ENCODE assay signal across 2 cellular contexts in genomic region chr1:233019083-233019482, GRCh38.
TF ChIP-seq lines count a peak whose summit lies in the region.

No MANE protein-coding gene starts in this region.

TF ChIP-seq in GM23338, 12 proteins besides CTCF, POLR2A, EP300 and RAD21:
- TF ChIP-seq, protein P1, sequence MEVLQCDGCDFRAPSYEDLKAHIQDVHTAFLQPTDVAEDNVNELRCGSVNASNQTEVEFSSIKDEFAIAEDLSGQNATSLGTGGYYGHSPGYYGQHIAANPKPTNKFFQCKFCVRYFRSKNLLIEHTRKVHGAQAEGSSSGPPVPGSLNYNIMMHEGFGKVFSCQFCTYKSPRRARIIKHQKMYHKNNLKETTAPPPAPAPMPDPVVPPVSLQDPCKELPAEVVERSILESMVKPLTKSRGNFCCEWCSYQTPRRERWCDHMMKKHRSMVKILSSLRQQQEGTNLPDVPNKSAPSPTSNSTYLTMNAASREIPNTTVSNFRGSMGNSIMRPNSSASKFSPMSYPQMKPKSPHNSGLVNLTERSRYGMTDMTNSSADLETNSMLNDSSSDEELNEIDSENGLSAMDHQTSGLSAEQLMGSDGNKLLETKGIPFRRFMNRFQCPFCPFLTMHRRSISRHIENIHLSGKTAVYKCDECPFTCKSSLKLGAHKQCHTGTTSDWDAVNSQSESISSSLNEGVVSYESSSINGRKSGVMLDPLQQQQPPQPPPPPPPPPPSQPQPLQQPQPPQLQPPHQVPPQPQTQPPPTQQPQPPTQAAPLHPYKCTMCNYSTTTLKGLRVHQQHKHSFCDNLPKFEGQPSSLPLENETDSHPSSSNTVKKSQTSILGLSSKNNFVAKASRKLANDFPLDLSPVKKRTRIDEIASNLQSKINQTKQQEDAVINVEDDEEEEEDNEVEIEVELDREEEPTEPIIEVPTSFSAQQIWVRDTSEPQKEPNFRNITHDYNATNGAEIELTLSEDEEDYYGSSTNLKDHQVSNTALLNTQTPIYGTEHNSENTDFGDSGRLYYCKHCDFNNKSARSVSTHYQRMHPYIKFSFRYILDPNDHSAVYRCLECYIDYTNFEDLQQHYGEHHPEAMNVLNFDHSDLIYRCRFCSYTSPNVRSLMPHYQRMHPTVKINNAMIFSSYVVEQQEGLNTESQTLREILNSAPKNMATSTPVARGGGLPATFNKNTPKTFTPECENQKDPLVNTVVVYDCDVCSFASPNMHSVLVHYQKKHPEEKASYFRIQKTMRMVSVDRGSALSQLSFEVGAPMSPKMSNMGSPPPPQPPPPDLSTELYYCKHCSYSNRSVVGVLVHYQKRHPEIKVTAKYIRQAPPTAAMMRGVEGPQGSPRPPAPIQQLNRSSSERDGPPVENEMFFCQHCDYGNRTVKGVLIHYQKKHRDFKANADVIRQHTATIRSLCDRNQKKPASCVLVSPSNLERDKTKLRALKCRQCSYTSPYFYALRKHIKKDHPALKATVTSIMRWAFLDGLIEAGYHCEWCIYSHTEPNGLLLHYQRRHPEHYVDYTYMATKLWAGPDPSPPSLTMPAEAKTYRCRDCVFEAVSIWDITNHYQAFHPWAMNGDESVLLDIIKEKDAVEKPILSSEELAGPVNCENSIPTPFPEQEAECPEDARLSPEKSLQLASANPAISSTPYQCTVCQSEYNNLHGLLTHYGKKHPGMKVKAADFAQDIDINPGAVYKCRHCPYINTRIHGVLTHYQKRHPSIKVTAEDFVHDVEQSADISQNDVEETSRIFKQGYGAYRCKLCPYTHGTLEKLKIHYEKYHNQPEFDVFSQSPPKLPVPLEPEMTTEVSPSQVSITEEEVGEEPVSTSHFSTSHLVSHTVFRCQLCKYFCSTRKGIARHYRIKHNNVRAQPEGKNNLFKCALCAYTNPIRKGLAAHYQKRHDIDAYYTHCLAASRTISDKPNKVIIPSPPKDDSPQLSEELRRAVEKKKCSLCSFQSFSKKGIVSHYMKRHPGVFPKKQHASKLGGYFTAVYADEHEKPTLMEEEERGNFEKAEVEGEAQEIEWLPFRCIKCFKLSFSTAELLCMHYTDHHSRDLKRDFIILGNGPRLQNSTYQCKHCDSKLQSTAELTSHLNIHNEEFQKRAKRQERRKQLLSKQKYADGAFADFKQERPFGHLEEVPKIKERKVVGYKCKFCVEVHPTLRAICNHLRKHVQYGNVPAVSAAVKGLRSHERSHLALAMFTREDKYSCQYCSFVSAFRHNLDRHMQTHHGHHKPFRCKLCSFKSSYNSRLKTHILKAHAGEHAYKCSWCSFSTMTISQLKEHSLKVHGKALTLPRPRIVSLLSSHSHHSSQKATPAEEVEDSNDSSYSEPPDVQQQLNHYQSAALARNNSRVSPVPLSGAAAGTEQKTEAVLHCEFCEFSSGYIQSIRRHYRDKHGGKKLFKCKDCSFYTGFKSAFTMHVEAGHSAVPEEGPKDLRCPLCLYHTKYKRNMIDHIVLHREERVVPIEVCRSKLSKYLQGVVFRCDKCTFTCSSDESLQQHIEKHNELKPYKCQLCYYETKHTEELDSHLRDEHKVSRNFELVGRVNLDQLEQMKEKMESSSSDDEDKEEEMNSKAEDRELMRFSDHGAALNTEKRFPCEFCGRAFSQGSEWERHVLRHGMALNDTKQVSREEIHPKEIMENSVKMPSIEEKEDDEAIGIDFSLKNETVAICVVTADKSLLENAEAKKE (CRISPR knock-in tag; IDR thresholded peaks at IDR 0.05) = no peak
- TF ChIP-seq NANOG (IDR thresholded peaks at IDR 0.05; ENCODE audit: borderline replicate concordance) (no peak), ZNF331 (CRISPR knock-in tag; IDR thresholded peaks at IDR 0.05; ENCODE audit: low read depth) (no peak), STAT1 (IDR thresholded peaks at IDR 0.05; ENCODE audit: unreplicated experiment) (no peak)

TF ChIP-seq in GM12878, 131 proteins besides CTCF, POLR2A, EP300 and RAD21 (continued from another document):
- TF ChIP-seq, protein P2, sequence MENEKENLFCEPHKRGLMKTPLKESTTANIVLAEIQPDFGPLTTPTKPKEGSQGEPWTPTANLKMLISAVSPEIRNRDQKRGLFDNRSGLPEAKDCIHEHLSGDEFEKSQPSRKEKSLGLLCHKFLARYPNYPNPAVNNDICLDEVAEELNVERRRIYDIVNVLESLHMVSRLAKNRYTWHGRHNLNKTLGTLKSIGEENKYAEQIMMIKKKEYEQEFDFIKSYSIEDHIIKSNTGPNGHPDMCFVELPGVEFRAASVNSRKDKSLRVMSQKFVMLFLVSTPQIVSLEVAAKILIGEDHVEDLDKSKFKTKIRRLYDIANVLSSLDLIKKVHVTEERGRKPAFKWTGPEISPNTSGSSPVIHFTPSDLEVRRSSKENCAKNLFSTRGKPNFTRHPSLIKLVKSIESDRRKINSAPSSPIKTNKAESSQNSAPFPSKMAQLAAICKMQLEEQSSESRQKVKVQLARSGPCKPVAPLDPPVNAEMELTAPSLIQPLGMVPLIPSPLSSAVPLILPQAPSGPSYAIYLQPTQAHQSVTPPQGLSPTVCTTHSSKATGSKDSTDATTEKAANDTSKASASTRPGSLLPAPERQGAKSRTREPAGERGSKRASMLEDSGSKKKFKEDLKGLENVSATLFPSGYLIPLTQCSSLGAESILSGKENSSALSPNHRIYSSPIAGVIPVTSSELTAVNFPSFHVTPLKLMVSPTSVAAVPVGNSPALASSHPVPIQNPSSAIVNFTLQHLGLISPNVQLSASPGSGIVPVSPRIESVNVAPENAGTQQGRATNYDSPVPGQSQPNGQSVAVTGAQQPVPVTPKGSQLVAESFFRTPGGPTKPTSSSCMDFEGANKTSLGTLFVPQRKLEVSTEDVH (IDR thresholded peaks at IDR 0.05; ENCODE audit: low read depth, partially characterized antibody) = no peak
